In genomic region chr19:46015080-46015960, GRCh38 we compare ENCODE assay signal across 9 cellular contexts. TPM values are rescaled to one million over a fixed set of nuclear protein-coding genes. Genes with fewer than 3 reads are reported as not detected.
A peak's percentile ranks its signal among the peaks of the same experiment; 100 is the strongest.
DNase-seq lines count a peak whose midpoint lies in the region; ATAC-seq and FAIRE-seq lines count a peak whose summit lies in the region.
"Had no signal": no experiment of that assay in that cellular context is flagged by ENCODE, and none has a peak within 500 bp of the region (broad histone marks: within the 10 kb centered on the region; RNA-seq: fewer than 3 reads in every experiment).

No MANE protein-coding gene starts in this region.

- no peak overlapping the region for H3K27ac ChIP-seq in right cardiac atrium (ENCODE audit: low read length)
- H3K27ac ChIP-seq in small intestine (ENCODE audit: low read depth in 1 of 2, low read length in 1 of 2): no peak overlapping the region

- H3K27me3 Mint-ChIP-seq in activated naive CD8-positive, alpha-beta T cell treated with anti-CD3 and anti-CD28 coated beads for 36 hours: peaks cover 21% of the 10 kb centered on the region

- peak; percentile 64 to 70 for ATAC-seq in right cardiac atrium
- ATAC-seq in GM21360 (IDR thresholded peaks at IDR 0.05; ENCODE audit: unreplicated experiment): no peak
- ATAC-seq in HG02852 (IDR thresholded peaks at IDR 0.05; ENCODE audit: unreplicated experiment): no peak
- no peak for ATAC-seq in HG03571 (IDR thresholded peaks at IDR 0.05; ENCODE audit: unreplicated experiment)

- H3K27me3 ChIP-seq in H7 (ENCODE audit: control insufficient read depth, insufficient read depth, low read length) (peaks cover 24% of the 10 kb centered on the region), right cardiac atrium (ENCODE audit: control insufficient read depth, insufficient read depth) (no peaks in the 10 kb centered on the region), small intestine (ENCODE audit: control insufficient read depth in 2 of 2, insufficient read depth in 2 of 2, low read length in 2 of 2) (peaks cover 0 to 5% of the 10 kb centered on the region in 2 donors)

- peak overlapping the region; percentile 67 for H3K4me3 Mint-ChIP-seq in activated naive CD8-positive, alpha-beta T cell treated with anti-CD3 and anti-CD28 coated beads for 36 hours

- H3K4me1 Mint-ChIP-seq in activated naive CD8-positive, alpha-beta T cell treated with anti-CD3 and anti-CD28 coated beads for 36 hours: peaks cover 16% of the 10 kb centered on the region

- H3K36me3 Mint-ChIP-seq in activated naive CD8-positive, alpha-beta T cell treated with anti-CD3 and anti-CD28 coated beads for 36 hours: peaks cover 7% of the 10 kb centered on the region

- DNase-seq in H7: peak; percentile 99
- peak; percentile 27 for DNase-seq in RPMI7951 (ENCODE audit: low read depth)
- DNase-seq in activated naive CD8-positive, alpha-beta T cell treated with anti-CD3 and anti-CD28 coated beads for 36 hours: peak; percentile 63
- DNase-seq in right cardiac atrium: peak; percentile 65 to 86 (median 83)
- DNase-seq in small intestine: peak; percentile 80

- H3K27ac Mint-ChIP-seq in activated naive CD8-positive, alpha-beta T cell treated with anti-CD3 and anti-CD28 coated beads for 36 hours: no peak overlapping the region

- WGBS in right cardiac atrium: 7% methylated on average over 72 of the region's 72 CpGs
- 6 to 13% (median 7%) methylated on average over 33 to 72 of the region's 72 CpGs for WGBS in small intestine, 3 donors

- peak overlapping the region; percentile 45 for H3K4me3 ChIP-seq in H7 (ENCODE audit: insufficient read depth, low read depth, low read length)
- H3K4me3 ChIP-seq in right cardiac atrium (ENCODE audit: low read length): peak overlapping the region; percentile 94
- peak overlapping the region in 1 of 2 donors; percentile 64 for H3K4me3 ChIP-seq in small intestine (ENCODE audit: low read depth in 1 of 2, low read length in 2 of 2)

- FAIRE-seq in small intestine (lab: Jason Lieb, UNC): no peak

- H3K4me1 ChIP-seq in right cardiac atrium (ENCODE audit: control insufficient read depth, insufficient read depth, low read length) (peaks cover 4% of the 10 kb centered on the region), small intestine (ENCODE audit: control insufficient read depth in 2 of 2, insufficient read depth in 1 of 2, low read depth in 1 of 2, low read length in 1 of 2) (peaks cover 0 to 2% of the 10 kb centered on the region in 2 donors)

- no peaks in the 10 kb centered on the region for H3K9me3 Mint-ChIP-seq in activated naive CD8-positive, alpha-beta T cell treated with anti-CD3 and anti-CD28 coated beads for 36 hours

- H3K36me3 ChIP-seq in H7 (replicated peaks; ENCODE audit: control insufficient read depth, insufficient read depth, low read length) (no peaks in the 10 kb centered on the region; the same call in 1 of the 2 replicates), small intestine (ENCODE audit: control insufficient read depth in 2 of 2, insufficient read depth in 2 of 2, low read length in 2 of 2) (no peaks in the 10 kb centered on the region)

- intact Hi-C loops in right cardiac atrium (cut with DNase I): no loop called here

- H3K9me3 ChIP-seq in right cardiac atrium (ENCODE audit: control insufficient read depth, low read length): no peaks in the 10 kb centered on the region
- no peaks in the 10 kb centered on the region for H3K9me3 ChIP-seq in small intestine (ENCODE audit: control insufficient read depth, low read depth)

RNA-seq across cellular contexts. Expression of gene PGLYRP1, which starts 7.5 kb away (rescaled TPM):
- total RNA-seq in H7 (2014; rRNA removed; shearing (Covaris generic)): not detected in 2 replicates
- not detected in 2 replicates for total RNA-seq in RPMI7951 (2014; rRNA removed; shearing (Covaris generic))
- not detected for total RNA-seq in activated naive CD8-positive, alpha-beta T cell treated with anti-CD3 and anti-CD28 coated beads for 36 hours
- total RNA-seq in right cardiac atrium: not detected
- polyA plus RNA-seq in right cardiac atrium (not detected), small intestine (not detected)
- total RNA-seq: T-helper 2 cell treated with Interferon-gamma antibody and Interleukin-4, amounts not matched to agents 100 ng/mL and 5 ng/mL, for 36 hours had no signal

RNA-seq across cellular contexts. Expression of gene CCDC61, which starts 20.1 kb away (rescaled TPM):
- 12.3 and 16.5 TPM in 2 replicates for total RNA-seq in H7 (2014; rRNA removed; shearing (Covaris generic))
- 6.6 and 8.8 TPM in 2 replicates for total RNA-seq in RPMI7951 (2014; rRNA removed; shearing (Covaris generic))
- total RNA-seq in activated naive CD8-positive, alpha-beta T cell treated with anti-CD3 and anti-CD28 coated beads for 36 hours: 10 to 100 TPM; 17.8 to 18.4 TPM
- 10 to 100 TPM in 1 of 4 donors, 1 to 10 TPM in 3; 7.1 to 12.7 (median 9.6) TPM for total RNA-seq in right cardiac atrium
- polyA plus RNA-seq in right cardiac atrium (7.9 TPM), small intestine (10 to 100 TPM in 1 of 3 donors, 1 to 10 TPM in 2; 7.8 to 13.3 (median 9.4) TPM)

RNA-seq across cellular contexts. Expression of gene IGFL4, which starts 25.5 kb away (rescaled TPM):
- 0.11 TPM in 1 of 2 replicates, not detected in the other for total RNA-seq in H7 (2014; rRNA removed; shearing (Covaris generic))
- not detected in 2 replicates for total RNA-seq in RPMI7951 (2014; rRNA removed; shearing (Covaris generic))
- total RNA-seq in activated naive CD8-positive, alpha-beta T cell treated with anti-CD3 and anti-CD28 coated beads for 36 hours: not detected
- not detected for total RNA-seq in right cardiac atrium
- polyA plus RNA-seq in right cardiac atrium (not detected), small intestine (under 1 TPM in 1 of 3 donors, not detected in 2; 0.03 TPM)
- total RNA-seq: T-helper 2 cell treated with Interferon-gamma antibody and Interleukin-4, amounts not matched to agents 100 ng/mL and 5 ng/mL, for 36 hours had no signal

RNA-seq across cellular contexts. Expression of gene NOVA2, which starts 41.7 kb away (rescaled TPM):
- 0.11 and 0.35 TPM in 2 replicates for total RNA-seq in H7 (2014; rRNA removed; shearing (Covaris generic))
- not detected in 2 replicates for total RNA-seq in RPMI7951 (2014; rRNA removed; shearing (Covaris generic))
- total RNA-seq in activated naive CD8-positive, alpha-beta T cell treated with anti-CD3 and anti-CD28 coated beads for 36 hours: not detected
- 1 to 10 TPM; 3.8 to 5.4 (median 3.9) TPM for total RNA-seq in right cardiac atrium
- 3.3 TPM for polyA plus RNA-seq in right cardiac atrium
- 1 to 10 TPM in 1 of 3 donors, under 1 TPM in 2; under 0.01 to 2.0 (median 0.27) TPM for polyA plus RNA-seq in small intestine

Comparison
In these comparisons a context has a peak if more than half of its experiments do, and no peak if none do; other contexts are left out.
1. DNase-seq: peak in every context shown above with its lines; median percentile 99 in H7; 83 in right cardiac atrium; 80 in small intestine; 63 in activated naive CD8-positive, alpha-beta T cell treated with anti-CD3 and anti-CD28 coated beads for 36 hours; 27 in RPMI7951.
2. ATAC-seq: peak in right cardiac atrium (2 of 2); none in GM21360 (single experiment), HG02852 (single experiment) and HG03571 (single experiment).